In genomic region chr10:42982886-42983594, GRCh38 we compare ENCODE assay signal across 21 cellular contexts.
DNase-seq lines count a peak whose midpoint lies in the region; ATAC-seq and TF ChIP-seq lines count a peak whose summit lies in the region.
"Had no signal": no experiment of that assay in that cellular context is flagged by ENCODE, and none has a peak within 500 bp of the region (broad histone marks: within the 10 kb centered on the region; RNA-seq: fewer than 3 reads in every experiment).

No MANE protein-coding gene starts in this region.

- H3K36me3 Mint-ChIP-seq in natural killer cell treated with Interleukin-12 subunit alpha and Interleukin-12 subunit beta and Interleukin-15 and Interleukin-18, amount 100 ng/mL, for 72 hours: no peaks in the 10 kb centered on the region
- no peaks in the 10 kb centered on the region for H3K36me3 Mint-ChIP-seq in natural killer cell
- H3K36me3 Mint-ChIP-seq: CD4-positive, CD25-positive, alpha-beta regulatory T cell; naive B cell; T-cell had no signal

- TF ChIP-seq CTCF in natural killer cell (IDR thresholded peaks at IDR 0.05): no peak
- no peak for TF ChIP-seq CTCF in dorsolateral prefrontal cortex (IDR thresholded peaks at IDR 0.05 in 54 of 56, conservative IDR thresholded peaks at IDR 0.05 in 2 of 56; ENCODE audit: low read depth in 1 of 56, partially characterized antibody in 56 of 56)
- no peak for TF ChIP-seq CTCF in omental fat pad (IDR thresholded peaks at IDR 0.05)

- H3K4me1 Mint-ChIP-seq in natural killer cell treated with Interleukin-12 subunit alpha and Interleukin-12 subunit beta and Interleukin-15 and Interleukin-18, amount 100 ng/mL, for 72 hours (ENCODE audit: low read depth in 2 of 2): no peaks in the 10 kb centered on the region
- no peaks in the 10 kb centered on the region for H3K4me1 Mint-ChIP-seq in natural killer cell
- H3K4me1 Mint-ChIP-seq: activated CD4-positive, alpha-beta T cell treated with anti-CD3 and anti-CD28 coated beads for 36 hours; CD4-positive, CD25-positive, alpha-beta regulatory T cell; naive B cell had no signal

- H3K4me3 Mint-ChIP-seq in natural killer cell treated with Interleukin-12 subunit alpha and Interleukin-12 subunit beta and Interleukin-15 and Interleukin-18, amount 100 ng/mL, for 72 hours: no peak overlapping the region
- H3K4me3 Mint-ChIP-seq in natural killer cell: no peak overlapping the region
- H3K4me3 Mint-ChIP-seq: activated CD4-positive, alpha-beta T cell treated with anti-CD3 and anti-CD28 coated beads for 36 hours; CD4-positive, CD25-positive, alpha-beta regulatory T cell; naive B cell; T-cell had no signal

- H3K27me3 ChIP-seq in dorsolateral prefrontal cortex: peaks cover 0 to 7% (median 0%) of the 10 kb centered on the region in 45 donors
- H3K27me3 ChIP-seq: adrenal gland, breast epithelium, hepatocyte had no signal

- peak; percentile 25 for DNase-seq in natural killer cell treated with Interleukin-12 subunit alpha and Interleukin-12 subunit beta and Interleukin-15 and Interleukin-18, amount 100 ng/mL, for 72 hours (ENCODE audit: low spot score)
- DNase-seq in natural killer cell (no peak), dorsolateral prefrontal cortex (peak in 6 of 10 donors; percentile 2 to 32 (median 15)), omental fat pad (ENCODE audit: low spot score) (peak; percentile 12), NCI-H226 (no peak)
- DNase-seq: activated CD4-positive, alpha-beta T cell treated with anti-CD3 and anti-CD28 coated beads for 36 hours; activated gamma-delta T cell treated with Interleukin-2 at 50 U/mL for 16 hours; CD4-positive, CD25-positive, alpha-beta regulatory T cell; cortex of kidney; GDM1; naive B cell; NCI-H1436; NCI-H69; stimulated activated naive CD4-positive, alpha-beta T cell had no signal

- H3K9me3 Mint-ChIP-seq in natural killer cell treated with Interleukin-12 subunit alpha and Interleukin-12 subunit beta and Interleukin-15 and Interleukin-18, amount 100 ng/mL, for 72 hours: no peaks in the 10 kb centered on the region
- H3K9me3 Mint-ChIP-seq in natural killer cell: no peaks in the 10 kb centered on the region
- H3K9me3 Mint-ChIP-seq: CD4-positive, CD25-positive, alpha-beta regulatory T cell; T-cell had no signal

- H3K4me3 ChIP-seq in dorsolateral prefrontal cortex: no peak overlapping the region
- H3K4me3 ChIP-seq: adrenal gland, breast epithelium, hepatocyte had no signal

- H3K27ac Mint-ChIP-seq in natural killer cell treated with Interleukin-12 subunit alpha and Interleukin-12 subunit beta and Interleukin-15 and Interleukin-18, amount 100 ng/mL, for 72 hours: no peak overlapping the region
- H3K27ac Mint-ChIP-seq in natural killer cell: no peak overlapping the region
- H3K27ac Mint-ChIP-seq: activated CD4-positive, alpha-beta T cell treated with anti-CD3 and anti-CD28 coated beads for 36 hours; T-cell had no signal

- no peak overlapping the region for H3K27ac ChIP-seq in dorsolateral prefrontal cortex
- H3K27ac ChIP-seq: adrenal gland, breast epithelium, hepatocyte had no signal

- intact Hi-C loops in natural killer cell (cut with micrococcal nuclease): no loop called here
- intact Hi-C loops in dorsolateral prefrontal cortex (cut with DNase I): no loop called here

- ATAC-seq in natural killer cell treated with Interleukin-12 subunit alpha and Interleukin-12 subunit beta and Interleukin-15 and Interleukin-18, amount 100 ng/mL, for 72 hours: no peak
- ATAC-seq in natural killer cell: no peak
- no peak for ATAC-seq in omental fat pad (ENCODE audit: low FRiP score)
- no peak for ATAC-seq in GM18870 (IDR thresholded peaks at IDR 0.05; ENCODE audit: unreplicated experiment)
- no peak for ATAC-seq in HG02981 (IDR thresholded peaks at IDR 0.05; ENCODE audit: unreplicated experiment)
- ATAC-seq in HG03460 (IDR thresholded peaks at IDR 0.05; ENCODE audit: unreplicated experiment): no peak
- ATAC-seq: activated CD4-positive, alpha-beta T cell treated with anti-CD3 and anti-CD28 coated beads for 36 hours; T-cell had no signal

- H3K27me3 Mint-ChIP-seq in natural killer cell treated with Interleukin-12 subunit alpha and Interleukin-12 subunit beta and Interleukin-15 and Interleukin-18, amount 100 ng/mL, for 72 hours: no peaks in the 10 kb centered on the region
- no peaks in the 10 kb centered on the region for H3K27me3 Mint-ChIP-seq in natural killer cell (ENCODE audit: low read depth in 2 of 2)
- H3K27me3 Mint-ChIP-seq: activated CD4-positive, alpha-beta T cell treated with anti-CD3 and anti-CD28 coated beads for 36 hours; CD4-positive, CD25-positive, alpha-beta regulatory T cell; T-cell had no signal

Comparison
In these comparisons a context has a peak if more than half of its experiments do, and no peak if none do; other contexts are left out.
1. DNase-seq: peak in natural killer cell treated with Interleukin-12 subunit alpha and Interleukin-12 subunit beta and Interleukin-15 and Interleukin-18, amount 100 ng/mL, for 72 hours (single experiment), dorsolateral prefrontal cortex (6 of 10) and omental fat pad (single experiment); none in natural killer cell (single experiment) and NCI-H226 (single experiment).